ENCODE assay signal across 23 cellular contexts in the genomic region with DNA sequence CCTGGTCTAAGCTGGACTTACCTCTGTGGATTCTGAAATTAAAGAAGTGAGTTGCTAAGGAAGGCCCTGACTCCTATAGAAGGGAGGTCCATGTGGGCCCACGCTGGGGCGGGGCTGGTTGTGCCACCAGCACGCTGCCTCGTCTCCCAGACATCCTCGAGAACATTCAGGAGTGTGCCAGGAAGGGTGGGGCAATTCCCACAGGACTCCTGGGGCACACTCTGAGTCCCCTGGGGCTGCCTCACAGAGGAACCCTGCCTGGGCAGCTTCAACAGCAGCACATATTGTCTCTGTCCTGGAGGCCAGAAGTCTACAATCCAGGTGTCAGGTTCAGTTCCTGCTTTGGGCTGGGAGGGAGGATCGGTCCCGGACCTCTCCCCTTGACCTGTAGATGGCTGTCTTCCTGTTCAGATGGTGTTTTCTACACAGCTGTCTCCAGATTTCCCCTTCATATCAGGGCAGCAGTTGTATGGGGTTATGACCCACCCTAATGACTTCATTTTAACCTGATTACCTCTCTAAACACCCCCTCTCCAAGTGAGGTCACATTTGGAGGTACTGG. TPM values are rescaled to one million over a fixed set of nuclear protein-coding genes. Genes with fewer than 3 reads are reported as not detected.
A peak's percentile ranks its signal among the peaks of the same experiment; 100 is the strongest.
DNase-seq lines count a peak whose midpoint lies in the region; ATAC-seq and TF ChIP-seq lines count a peak whose summit lies in the region.
"Had no signal": no experiment of that assay in that cellular context is flagged by ENCODE, and none has a peak within 500 bp of the region (broad histone marks: within the 10 kb centered on the region; RNA-seq: fewer than 3 reads in every experiment).

No MANE protein-coding gene starts in this region.

- H3K4me3 Mint-ChIP-seq in stimulated activated memory B cell treated with anti-CD40 and anti-IgM and Interleukin-4, amounts not matched to agents 10 μg/mL and 1 μg/mL and 100 μg/mL, for 72 hours: no peak overlapping the region
- H3K4me3 Mint-ChIP-seq in activated T-cell treated with anti-CD3 and anti-CD28 coated beads, Interleukin-2, amount 50 U/mL, for 4 hours: no peak overlapping the region
- H3K4me3 Mint-ChIP-seq: activated T-helper 17 cell treated with anti-CD3 and anti-CD28 coated beads, Interleukin-2, amount 50 U/mL, for 72 hours; brain; neural crest cell had no signal

- TF ChIP-seq CTCF in OCI-LY7 (conservative IDR thresholded peaks at IDR 0.05; ENCODE audit: low read length): no peak

- peaks cover 15% of the 10 kb centered on the region for H3K4me1 Mint-ChIP-seq in stimulated activated memory B cell treated with anti-CD40 and anti-IgM and Interleukin-4, amounts not matched to agents 10 μg/mL and 1 μg/mL and 100 μg/mL, for 72 hours
- H3K4me1 Mint-ChIP-seq in activated T-cell treated with anti-CD3 and anti-CD28 coated beads, Interleukin-2, amount 50 U/mL, for 4 hours (ENCODE audit: low read depth): peaks cover 11% of the 10 kb centered on the region
- H3K4me1 Mint-ChIP-seq: activated T-helper 17 cell treated with anti-CD3 and anti-CD28 coated beads, Interleukin-2, amount 50 U/mL, for 72 hours; brain; neural crest cell had no signal

- POLR2A ChIA-PET in OCI-LY7 (lab: Charles Lee): no interaction called here

- no peaks in the 10 kb centered on the region; the same call in 1 of the 2 replicates for H3K36me3 ChIP-seq in OCI-LY7 (ENCODE audit: insufficient read depth, low read length)
- H3K36me3 ChIP-seq: BE2C had no signal

- peaks cover 24% of the 10 kb centered on the region for H3K36me3 Mint-ChIP-seq in stimulated activated memory B cell treated with anti-CD40 and anti-IgM and Interleukin-4, amounts not matched to agents 10 μg/mL and 1 μg/mL and 100 μg/mL, for 72 hours
- H3K36me3 Mint-ChIP-seq in activated T-cell treated with anti-CD3 and anti-CD28 coated beads, Interleukin-2, amount 50 U/mL, for 4 hours (ENCODE audit: insufficient read depth): peaks cover 6% of the 10 kb centered on the region

- H3K27ac ChIP-seq in OCI-LY7 (ENCODE audit: low read depth, low read length, poor library complexity, severe bottlenecking): no peak overlapping the region
- H3K27ac ChIP-seq: coronary artery, left ventricle myocardium inferior, prostate gland, skin epidermis, upper lobe of left lung had no signal

- H3K27me3 Mint-ChIP-seq in stimulated activated memory B cell treated with anti-CD40 and anti-IgM and Interleukin-4, amounts not matched to agents 10 μg/mL and 1 μg/mL and 100 μg/mL, for 72 hours: peaks cover 3% of the 10 kb centered on the region
- H3K27me3 Mint-ChIP-seq in activated T-cell treated with anti-CD3 and anti-CD28 coated beads, Interleukin-2, amount 50 U/mL, for 4 hours (ENCODE audit: low read depth): peaks cover 13% of the 10 kb centered on the region
- H3K27me3 Mint-ChIP-seq: brain had no signal

- H3K4me3 ChIP-seq in OCI-LY7 (ENCODE audit: low read depth, low read length, poor library complexity, severe bottlenecking): no peak overlapping the region
- H3K4me3 ChIP-seq: coronary artery, left ventricle myocardium inferior, prostate gland, skin epidermis, upper lobe of left lung had no signal

- H3K9me3 ChIP-seq in OCI-LY7 (ENCODE audit: low read length): no peaks in the 10 kb centered on the region
- H3K9me3 ChIP-seq: BE2C, left ventricle myocardium inferior, prostate gland, upper lobe of left lung had no signal

- H3K4me2 ChIP-seq in OCI-LY7 (ENCODE audit: low read length): no peak overlapping the region

- H3K79me2 ChIP-seq in OCI-LY7 (ENCODE audit: insufficient read depth, low read depth, low read length): no peaks in the 10 kb centered on the region

- no TSS peak for BruUV-seq in OCI-LY7 (replicated peaks; lab: Mats Ljungman, UMichigan)

- CTCF ChIA-PET in OCI-LY7 (lab: Charles Lee; ENCODE audit: unreplicated experiment): no interaction called here

- H4K20me1 ChIP-seq in OCI-LY7 (ENCODE audit: insufficient read depth, low read length): no peaks in the 10 kb centered on the region

- H3K4me1 ChIP-seq in OCI-LY7 (ENCODE audit: insufficient read depth, low read length, poor library complexity, severe bottlenecking): peaks cover 12% of the 10 kb centered on the region
- H3K4me1 ChIP-seq: prostate gland had no signal

- ATAC-seq in esophagus mucosa: peak; percentile 29
- peak; percentile 46 for ATAC-seq in stimulated activated memory B cell treated with anti-CD40 and anti-IgM and Interleukin-4, amounts not matched to agents 10 μg/mL and 1 μg/mL and 100 μg/mL, for 72 hours
- no peak for ATAC-seq in activated T-cell treated with anti-CD3 and anti-CD28 coated beads, Interleukin-2, amount 50 U/mL, for 4 hours
- ATAC-seq: activated T-helper 17 cell treated with anti-CD3 and anti-CD28 coated beads, Interleukin-2, amount 50 U/mL, for 72 hours; Right ventricle myocardium inferior had no signal

- H3K9me2 ChIP-seq in OCI-LY7 (ENCODE audit: insufficient read depth, low read length): no peaks in the 10 kb centered on the region

- H2AFZ ChIP-seq in OCI-LY7 (ENCODE audit: low read length): no peak overlapping the region

- no peak overlapping the region for H3K27ac Mint-ChIP-seq in stimulated activated memory B cell treated with anti-CD40 and anti-IgM and Interleukin-4, amounts not matched to agents 10 μg/mL and 1 μg/mL and 100 μg/mL, for 72 hours
- H3K27ac Mint-ChIP-seq: activated T-helper 17 cell treated with anti-CD3 and anti-CD28 coated beads, Interleukin-2, amount 50 U/mL, for 72 hours had no signal

- intact Hi-C loops in OCI-LY7 (cut with micrococcal nuclease; ENCODE audit: unreplicated experiment): no loop called here

- DNase-seq in NCI-H2171 treated with DMSO at 0.1 percent for 48 hours (lab: John Stamatoyannopoulos, UW) (peak; percentile 13), NCI-H2171 (lab: John Stamatoyannopoulos, UW) (no peak), OCI-LY7 (ENCODE audit: low spot score) (peak; percentile 41), NOMO-1 treated with dmso at 0.1 percent for 144 hours (lab: John Stamatoyannopoulos, UW; ENCODE audit: unreplicated experiment) (no peak), NOMO-1 treated with DMSO at 0.1 percent for 48 hours (lab: John Stamatoyannopoulos, UW; ENCODE audit: unreplicated experiment) (no peak)
- DNase-seq in activated T-cell treated with anti-CD3 and anti-CD28 coated beads, Interleukin-2, amount 50 U/mL, for 4 hours: no peak
- DNase-seq: activated CD4-positive, alpha-beta T cell treated with anti-CD3 and anti-CD28 coated beads for 4 hours; BE2C; left ventricle myocardium inferior; NCI-H146; NCI-H446; stimulated activated CD4-positive, alpha-beta T cell treated with anti-CD3 and anti-CD28 coated beads, Interleukin-4, amount 100 ng/mL, for 1 hour; upper lobe of left lung had no signal

- H3K9me3 Mint-ChIP-seq in stimulated activated memory B cell treated with anti-CD40 and anti-IgM and Interleukin-4, amounts not matched to agents 10 μg/mL and 1 μg/mL and 100 μg/mL, for 72 hours: no peaks in the 10 kb centered on the region
- H3K9me3 Mint-ChIP-seq in activated T-cell treated with anti-CD3 and anti-CD28 coated beads, Interleukin-2, amount 50 U/mL, for 4 hours: no peaks in the 10 kb centered on the region
- H3K9me3 Mint-ChIP-seq: activated T-helper 17 cell treated with anti-CD3 and anti-CD28 coated beads, Interleukin-2, amount 50 U/mL, for 72 hours; brain; neural crest cell had no signal

RNA-seq across cellular contexts. Expression of gene ZNF467, which starts 38.8 kb away (rescaled TPM):
- total RNA-seq in OCI-LY7 (2014; rRNA removed; shearing (Covaris generic)): 0.22 TPM in 1 of 2 replicates, not detected in the other
- total RNA-seq in OCI-LY7 (2022) (0.40 TPM in 1 of 2 replicates, not detected in the other), esophagus mucosa (3.6 TPM)
- under 1 TPM; 0.08 to 0.18 (median 0.16) TPM for total RNA-seq in activated T-cell treated with anti-CD3 and anti-CD28 coated beads, Interleukin-2, amount 50 U/mL, for 4 hours
- total RNA-seq: A172 had no signal

Comparison
In these comparisons a context has a peak if more than half of its experiments do, and no peak if none do; other contexts are left out.
1. DNase-seq: peak in NCI-H2171 treated with DMSO at 0.1 percent for 48 hours (single experiment) and OCI-LY7 (single experiment); none in NCI-H2171 (single experiment), activated T-cell treated with anti-CD3 and anti-CD28 coated beads, Interleukin-2, amount 50 U/mL, for 4 hours (single experiment), NOMO-1 treated with dmso at 0.1 percent for 144 hours (single experiment) and NOMO-1 treated with DMSO at 0.1 percent for 48 hours (single experiment).
2. ATAC-seq: peak in esophagus mucosa (single experiment) and stimulated activated memory B cell treated with anti-CD40 and anti-IgM and Interleukin-4, amounts not matched to agents 10 μg/mL and 1 μg/mL and 100 μg/mL, for 72 hours (single experiment); none in activated T-cell treated with anti-CD3 and anti-CD28 coated beads, Interleukin-2, amount 50 U/mL, for 4 hours (0 of 2).